Comparison of ENCODE assay signal across 17 cellular contexts in the genomic region with DNA sequence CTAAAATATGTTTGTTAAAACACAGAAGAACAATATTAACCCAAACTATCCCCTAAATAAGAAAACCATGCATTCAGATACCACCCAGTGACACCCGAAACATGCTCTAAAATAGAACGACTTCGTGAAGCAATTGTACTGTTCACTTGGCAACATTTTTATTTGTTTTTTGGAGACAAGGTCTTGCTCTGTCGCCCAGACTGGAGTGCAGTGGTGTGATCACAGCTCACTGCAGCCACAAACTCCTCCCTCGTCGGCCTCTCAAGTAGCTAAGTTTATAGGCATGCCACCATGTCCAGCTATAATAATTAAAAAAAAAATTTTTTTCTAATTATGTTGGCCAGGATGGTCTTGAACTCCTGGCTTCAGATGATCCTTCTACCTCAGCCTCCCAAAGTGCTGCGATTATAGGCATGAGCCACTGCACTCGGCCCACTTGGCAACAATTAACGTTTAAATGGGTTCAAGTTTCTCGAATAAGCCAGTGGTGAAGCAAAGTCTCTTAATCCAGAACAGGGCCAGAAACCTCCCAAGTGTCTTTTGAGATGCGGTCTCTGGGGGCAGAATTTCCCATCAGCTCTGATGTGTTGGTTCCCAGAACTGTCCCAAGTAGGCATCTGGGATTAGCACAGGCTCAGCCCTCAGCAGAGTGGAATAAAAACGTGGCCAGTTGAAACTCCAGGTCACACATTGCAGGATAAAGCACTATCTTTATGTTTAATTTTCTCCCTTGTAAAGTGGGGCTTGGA.
"Had no signal": no experiment of that assay in that cellular context is flagged by ENCODE, and none has a peak within 500 bp of the region (broad histone marks: within the 10 kb centered on the region; RNA-seq: fewer than 3 reads in every experiment).

No MANE protein-coding gene starts in this region.

- H3K9me3 Mint-ChIP-seq: activated T-helper 1 cell treated with anti-CD3 and anti-CD28 coated beads, Interleukin-12 subunit alpha, Interleukin-12 subunit beta, Interleukin-2, Interleukin-4 antibody, amounts not matched to agents 30 ng/mL and 10 ng/mL and 1 ng/mL, durations not matched to agents 14 hours and 24 hours and 36 hours; mesothelial cell of epicardium; natural killer cell treated with Interleukin-12 subunit alpha and Interleukin-12 subunit beta and Interleukin-15 and Interleukin-18, amount 100 ng/mL, for 72 hours; stimulated activated naive CD8-positive, alpha-beta T cell treated with anti-CD3 and anti-CD28 coated beads, Interleukin-15, amount 100 ng/mL, for 72 hours; type B pancreatic cell had no signal

- H3K36me3 Mint-ChIP-seq: activated naive CD8-positive, alpha-beta T cell had no signal

- DNase-seq: activated CD4-positive, alpha-beta T cell treated with anti-CD3 and anti-CD28 coated beads, Interleukin-2, amount 50 U/mL, for 4 hours; cerebellar nuclear complex; cortex of kidney; small intestine; stimulated activated CD4-positive, alpha-beta T cell treated with anti-CD3 and anti-CD28 coated beads, Interleukin-4, amount 100 ng/mL, for 1 hour; stimulated activated naive CD8-positive, alpha-beta T cell treated with anti-CD3 and anti-CD28 coated beads, Interleukin-15, amount 100 ng/mL, for 72 hours; T1000 had no signal

- ATAC-seq: natural killer cell treated with Interleukin-12 subunit alpha and Interleukin-12 subunit beta and Interleukin-15 and Interleukin-18, amount 100 ng/mL, for 72 hours; stimulated activated naive CD8-positive, alpha-beta T cell treated with anti-CD3 and anti-CD28 coated beads, Interleukin-15, amount 100 ng/mL, for 72 hours had no signal

- H3K27ac ChIP-seq: esophagus muscularis mucosa, right atrium auricular region had no signal

- FAIRE-seq: bronchial epithelial cell, islet of Langerhans, small intestine had no signal

- H3K36me3 ChIP-seq: right atrium auricular region had no signal

- H3K4me3 Mint-ChIP-seq: activated naive CD8-positive, alpha-beta T cell; activated T-helper 1 cell treated with anti-CD3 and anti-CD28 coated beads, Interleukin-12 subunit alpha, Interleukin-12 subunit beta, Interleukin-2, Interleukin-4 antibody, amounts not matched to agents 30 ng/mL and 10 ng/mL and 1 ng/mL, durations not matched to agents 14 hours and 24 hours and 36 hours; mesothelial cell of epicardium; natural killer cell treated with Interleukin-12 subunit alpha and Interleukin-12 subunit beta and Interleukin-15 and Interleukin-18, amount 100 ng/mL, for 72 hours; stimulated activated naive CD8-positive, alpha-beta T cell treated with anti-CD3 and anti-CD28 coated beads, Interleukin-15, amount 100 ng/mL, for 72 hours; type B pancreatic cell had no signal

- H3K27me3 Mint-ChIP-seq: natural killer cell treated with Interleukin-12 subunit alpha and Interleukin-12 subunit beta and Interleukin-15 and Interleukin-18, amount 100 ng/mL, for 72 hours; type B pancreatic cell had no signal

- H3K27ac Mint-ChIP-seq: activated naive CD8-positive, alpha-beta T cell; activated T-helper 1 cell treated with anti-CD3 and anti-CD28 coated beads, Interleukin-12 subunit alpha, Interleukin-12 subunit beta, Interleukin-2, Interleukin-4 antibody, amounts not matched to agents 30 ng/mL and 10 ng/mL and 1 ng/mL, durations not matched to agents 14 hours and 24 hours and 36 hours; mesothelial cell of epicardium; natural killer cell treated with Interleukin-12 subunit alpha and Interleukin-12 subunit beta and Interleukin-15 and Interleukin-18, amount 100 ng/mL, for 72 hours; stimulated activated naive CD8-positive, alpha-beta T cell treated with anti-CD3 and anti-CD28 coated beads, Interleukin-15, amount 100 ng/mL, for 72 hours; type B pancreatic cell had no signal

- H3K4me1 Mint-ChIP-seq: stimulated activated naive CD8-positive, alpha-beta T cell treated with anti-CD3 and anti-CD28 coated beads, Interleukin-15, amount 100 ng/mL, for 72 hours had no signal

- H3K27me3 ChIP-seq: esophagus muscularis mucosa, right atrium auricular region had no signal

- H3K4me3 ChIP-seq: esophagus muscularis mucosa, lung, right atrium auricular region had no signal

- H3K9me3 ChIP-seq: esophagus muscularis mucosa, right atrium auricular region had no signal
